Comparison of ENCODE assay signal across 1 cellular context in the genomic region with DNA sequence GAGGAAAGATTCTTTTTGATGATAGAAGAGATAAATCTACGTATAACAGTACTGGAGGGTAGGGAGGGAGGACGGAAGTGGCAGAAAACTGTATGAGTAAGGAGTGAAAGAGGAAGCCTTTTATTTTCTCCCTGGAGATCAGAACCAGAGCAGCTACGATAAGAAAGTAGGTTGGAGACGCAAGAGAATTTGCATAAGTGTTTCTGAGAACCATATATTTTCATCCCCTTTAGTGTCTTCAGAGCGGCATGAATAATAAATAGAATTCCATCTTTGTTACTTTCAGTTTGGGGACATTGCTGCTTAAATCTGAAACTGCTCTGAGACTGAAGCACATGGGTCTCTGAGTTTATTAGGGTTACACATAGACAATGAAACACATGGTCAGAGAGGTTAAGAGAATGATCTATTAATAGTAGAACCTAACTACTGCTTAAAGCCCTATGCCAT.
TF ChIP-seq lines count a peak whose summit lies in the region.

No MANE protein-coding gene starts in this region.

TF ChIP-seq in GM23338, 12 proteins besides CTCF, POLR2A, EP300 and RAD21 (continued from another document):
- TF ChIP-seq REST (IDR thresholded peaks at IDR 0.05; ENCODE audit: unreplicated experiment) (no peak), POLR2AphosphoS5 (IDR thresholded peaks at IDR 0.05; ENCODE audit: low read depth) (no peak), STAT1 (IDR thresholded peaks at IDR 0.05; ENCODE audit: unreplicated experiment) (no peak), EZH2phosphoT487 (IDR thresholded peaks at IDR 0.05; ENCODE audit: unreplicated experiment) (no peak)
